ENCODE assay signal across 9 cellular contexts in genomic region chr9:84667571-84668203, GRCh38.
DNase-seq lines count a peak whose midpoint lies in the region; ATAC-seq, FAIRE-seq and TF ChIP-seq lines count a peak whose summit lies in the region.
"Had no signal": no experiment of that assay in that cellular context is flagged by ENCODE, and none has a peak within 500 bp of the region (broad histone marks: within the 10 kb centered on the region; RNA-seq: fewer than 3 reads in every experiment).

No MANE protein-coding gene starts in this region.

- in situ Hi-C loops in brain microvascular endothelial cell (cut with HindIII; ENCODE audit: low pct_ligation_motif_present, low sequenced_read_pairs): no loop called here

- FAIRE-seq in GM18507 (lab: Jason Lieb, UNC): peak; percentile 54
- FAIRE-seq: K562 had no signal

- no peak for ATAC-seq in HG03565 (IDR thresholded peaks at IDR 0.05; ENCODE audit: unreplicated experiment)
- ATAC-seq: K562 had no signal

- DNase-seq in AG09319 (ENCODE audit: extremely low read depth, low read depth) (no peak), GM18507 (ENCODE audit: extremely low spot score, insufficient read length, low read depth) (no peak), HL-60 (ENCODE audit: low read depth in 1 of 2, low spot score in 1 of 2) (peak in 1 of 2 experiments; percentile 24), brain microvascular endothelial cell (peak; percentile 57), kidney tubule cell (ENCODE audit: low spot score) (peak; percentile 52), substantia nigra (lab: John Stamatoyannopoulos, UW) (peak in 9 of 49 donors; percentile 11 to 70 (median 35)), epidermal melanocyte (ENCODE audit: insufficient read length, low spot score) (no peak)

- no peaks in the 10 kb centered on the region for H3K36me3 ChIP-seq in brain microvascular endothelial cell (replicated peaks)

- 0 out of 2 replicates have a peak overlapping the region, but pooled peaks have one; percentile 0 for H3K4me3 ChIP-seq in HL-60 (replicated peaks; ENCODE audit: insufficient read depth, low read length)
- peak overlapping the region; percentile 18 for H3K4me3 ChIP-seq in brain microvascular endothelial cell (ENCODE audit: low read depth, low read length)
- H3K4me3 ChIP-seq: K562 had no signal

- TF ChIP-seq CTCF in AG09319 (IDR thresholded peaks at IDR 0.05; ENCODE audit: low read depth, low read length) (peak; percentile 47), HL-60 (IDR thresholded peaks at IDR 0.05; ENCODE audit: insufficient read depth, low read length) (peak; percentile 22), brain microvascular endothelial cell (IDR thresholded peaks at IDR 0.05; ENCODE audit: low read depth, low read length, missing control alignments) (peak; percentile 79)

- no peak overlapping the region for H3K27ac ChIP-seq in HL-60 (replicated peaks)
- H3K27ac ChIP-seq in brain microvascular endothelial cell: no peak overlapping the region
- peak overlapping the region; percentile 67 for H3K27ac ChIP-seq in substantia nigra (ENCODE audit: low read depth, low read length, poor library complexity, severe bottlenecking)

- peaks cover 37% of the 10 kb centered on the region for H3K27me3 ChIP-seq in HL-60 (ENCODE audit: insufficient read depth, poor library complexity, severe bottlenecking)
- peaks cover 31% of the 10 kb centered on the region for H3K27me3 ChIP-seq in brain microvascular endothelial cell (replicated peaks)

Comparison
In these comparisons a context has a peak if more than half of its experiments do, and no peak if none do; other contexts are left out.
1. DNase-seq: peak in brain microvascular endothelial cell (single experiment) and kidney tubule cell (single experiment); none in AG09319 (single experiment), GM18507 (single experiment) and epidermal melanocyte (single experiment).
2. CTCF ChIP-seq: peak in every context shown above with its lines; median percentile 79 in brain microvascular endothelial cell; 47 in AG09319; 22 in HL-60.